In the genomic region with DNA sequence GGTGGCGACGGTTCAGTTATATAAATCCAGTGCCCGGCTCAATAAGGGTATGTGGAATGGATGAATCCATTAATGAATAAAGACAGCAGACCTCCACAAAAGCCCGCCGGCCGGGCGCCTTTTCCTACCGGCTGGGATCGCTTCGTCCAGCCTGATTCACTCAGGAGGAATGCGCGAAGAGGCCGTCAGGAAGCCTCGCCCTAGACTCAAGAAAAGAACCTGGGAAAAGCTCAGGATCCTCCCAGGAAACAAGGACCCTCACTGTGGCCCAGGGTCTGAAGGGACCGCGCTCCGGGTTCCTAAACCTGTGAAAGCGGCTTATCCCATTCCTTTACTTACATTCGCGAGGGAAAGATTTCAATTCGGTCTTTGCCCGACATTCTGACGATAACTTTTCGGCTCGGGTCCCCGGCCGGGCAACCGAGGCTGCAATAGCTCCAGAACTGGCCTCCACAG, we compare ENCODE assay signal across 8 cellular contexts. TPM values are rescaled to one million over a fixed set of nuclear protein-coding genes. Genes with fewer than 3 reads are reported as not detected.
DNase-seq lines count a peak whose midpoint lies in the region; ATAC-seq and TF ChIP-seq lines count a peak whose summit lies in the region.

No MANE protein-coding gene starts in this region.

- peaks cover 6% of the 10 kb centered on the region; the same call in 1 of the 2 replicates for H3K4me1 ChIP-seq in SJCRH30

- no peak for TF ChIP-seq CTCF in AG04449 (IDR thresholded peaks at IDR 0.05; ENCODE audit: insufficient read depth, low read length, missing control alignments)
- no peak for TF ChIP-seq CTCF in epithelial cell of proximal tubule (conservative IDR thresholded peaks at IDR 0.05; ENCODE audit: low read depth, low read length)
- no peak for TF ChIP-seq CTCF in nephron (IDR thresholded peaks at IDR 0.05; ENCODE audit: unreplicated experiment in 3 of 3)
- no peak for TF ChIP-seq CTCF in omental fat pad (IDR thresholded peaks at IDR 0.05)

- POLR2A ChIA-PET in AG04449 (lab: Yijun Ruan, JAX), result interaction anchor here (0.6 to 1.3 kb wide), 4 partner anchors 10 to 735 kb away, joined by 3 to 4 read pairs (median 3); no protein-coding TSS in a partner anchor

- no peaks in the 10 kb centered on the region for H3K27me3 ChIP-seq in SJCRH30

- H3K9me3 ChIP-seq in SJCRH30 (replicated peaks), result no peaks in the 10 kb centered on the region

- H3K4me3 Mint-ChIP-seq in nephron, result peak overlapping the region; percentile 99 to 100 (median 99)

- H3K36me3 ChIP-seq in SJCRH30, result peaks cover 9% of the 10 kb centered on the region

- H3K27me3 Mint-ChIP-seq in nephron (ENCODE audit: low read depth), result no peaks in the 10 kb centered on the region

- no peaks in the 10 kb centered on the region for H3K9me3 Mint-ChIP-seq in nephron

- peak overlapping the region; percentile 84 for H3K4me3 ChIP-seq in AG04449 (ENCODE audit: low read depth, low read length)
- H3K4me3 ChIP-seq in SJCRH30, result peak overlapping the region; percentile 78
- peak overlapping the region; percentile 94 for H3K4me3 ChIP-seq in epithelial cell of proximal tubule (ENCODE audit: low read depth, low read length)

- peak overlapping the region; percentile 97 for H3K27ac ChIP-seq in SJCRH30

- peak; percentile 0 for ATAC-seq in GM19452 (IDR thresholded peaks at IDR 0.05; ENCODE audit: unreplicated experiment)
- ATAC-seq in omental fat pad (ENCODE audit: low FRiP score), result no peak

- H3K27ac Mint-ChIP-seq in nephron, result peak overlapping the region; percentile 98 to 100 (median 99)

- H3K4me1 Mint-ChIP-seq in nephron, result peaks cover 56% of the 10 kb centered on the region

- DNase-seq in AG04449 (ENCODE audit: low read depth, low spot score) (no peak), SJCRH30 (peak in 1 of 2 experiments; percentile 35), epithelial cell of proximal tubule (ENCODE audit: low read depth) (no peak), omental fat pad (ENCODE audit: low spot score) (no peak), AML-193 (lab: John Stamatoyannopoulos, UW) (no peak)
- DNase-seq in activated CD4-positive, alpha-beta T cell treated with anti-CD3 and anti-CD28 coated beads, Interleukin-2, amount 50 U/mL, for 1 hour, result no peak

- H3K36me3 Mint-ChIP-seq in nephron (ENCODE audit: low read depth), result peaks cover 4% of the 10 kb centered on the region

- CTCF ChIA-PET in AG04449 (lab: Yijun Ruan, JAX), result interaction anchor here (0.7 to 5.3 kb wide), 47 partner anchors 8 to 735 kb away, joined by 3 to 58 read pairs (median 4); no protein-coding TSS in a partner anchor

RNA-seq across cellular contexts. Expression of a gene that starts 0.3 kb away (rescaled TPM):
- total RNA-seq in SJCRH30 (2014; rRNA removed; shearing (Covaris generic)), result 65.2 and 77.8 TPM in 2 replicates
- total RNA-seq in epithelial cell of proximal tubule, result 82.9 and 142 TPM in 2 replicates
- total RNA-seq in omental fat pad, result 10 to 100 TPM; 61.2 to 82.7 (median 73.1) TPM

RNA-seq across cellular contexts. Expression of a gene that starts 0.8 kb away (rescaled TPM):
- total RNA-seq in SJCRH30 (2014; rRNA removed; shearing (Covaris generic)), result 232 and 236 TPM in 2 replicates
- total RNA-seq in epithelial cell of proximal tubule, result 175 and 291 TPM in 2 replicates
- total RNA-seq in omental fat pad, result 100 to 1,000 TPM in 2 of 4 donors, 10 to 100 TPM in 2; 43.0 to 150 (median 89.6) TPM

RNA-seq across cellular contexts. Expression of a gene that starts 52.6 kb away (rescaled TPM):
- total RNA-seq in SJCRH30 (2014; rRNA removed; shearing (Covaris generic)), result not detected in 2 replicates
- total RNA-seq in epithelial cell of proximal tubule, result 35.5 and 71.3 TPM in 2 replicates
- total RNA-seq in omental fat pad, result 1 to 10 TPM in 3 of 4 donors, not detected in 1; 1.8 to 4.5 (median 3.4) TPM
